2 cellular contexts compared by ENCODE assay signal in genomic region chr10:104349623-104350142, GRCh38.
TF ChIP-seq lines count a peak whose summit lies in the region.

No MANE protein-coding gene starts in this region.

TF ChIP-seq in GM23338, 12 proteins besides CTCF, POLR2A, EP300 and RAD21:
- TF ChIP-seq EZH2phosphoT487 (IDR thresholded peaks at IDR 0.05; ENCODE audit: unreplicated experiment) (no peak), CREB1 (CRISPR knock-in tag; IDR thresholded peaks at IDR 0.05; ENCODE audit: low read depth) (no peak), EZH2 (IDR thresholded peaks at IDR 0.05; ENCODE audit: low read depth, unreplicated experiment) (no peak), ZNF331 (CRISPR knock-in tag; IDR thresholded peaks at IDR 0.05; ENCODE audit: low read depth) (no peak), REST (IDR thresholded peaks at IDR 0.05; ENCODE audit: unreplicated experiment) (no peak), ETS1 (IDR thresholded peaks at IDR 0.05) (no peak), JUNB (IDR thresholded peaks at IDR 0.05; ENCODE audit: unreplicated experiment) (no peak), STAT1 (IDR thresholded peaks at IDR 0.05; ENCODE audit: unreplicated experiment) (no peak), POLR2AphosphoS5 (IDR thresholded peaks at IDR 0.05; ENCODE audit: low read depth) (no peak), ZNF114 (CRISPR knock-in tag; IDR thresholded peaks at IDR 0.05) (no peak), ZNF462 (CRISPR knock-in tag; IDR thresholded peaks at IDR 0.05) (no peak), NANOG (IDR thresholded peaks at IDR 0.05; ENCODE audit: borderline replicate concordance) (no peak)

TF ChIP-seq in H1, 55 proteins besides CTCF, POLR2A, EP300 and RAD21:
- TF ChIP-seq KDM1A (IDR thresholded peaks at IDR 0.05; ENCODE audit: borderline replicate concordance, low read length) (no peak), CEBPB (IDR thresholded peaks at IDR 0.05; ENCODE audit: low read depth, low read length) (peak; percentile 87)
